9 cellular contexts compared by ENCODE assay signal in genomic region chr10:103449208-103450144, GRCh38. TPM values are rescaled to one million over a fixed set of nuclear protein-coding genes. Genes with fewer than 3 reads are reported as not detected.
DNase-seq lines count a peak whose midpoint lies in the region; ATAC-seq, FAIRE-seq and TF ChIP-seq lines count a peak whose summit lies in the region.
"Had no signal": no experiment of that assay in that cellular context is flagged by ENCODE, and none has a peak within 500 bp of the region (broad histone marks: within the 10 kb centered on the region; RNA-seq: fewer than 3 reads in every experiment).

No MANE protein-coding gene starts in this region.

- H3K4me3 Mint-ChIP-seq in activated T-cell treated with anti-CD3 and anti-CD28 coated beads, Interleukin-2, amount 50 U/mL, for 72 hours, result peak overlapping the region; percentile 16 to 27
- H3K4me3 Mint-ChIP-seq in astrocyte (ENCODE audit: unreplicated experiment), result no peak overlapping the region

- H3K9me3 Mint-ChIP-seq in activated T-cell treated with anti-CD3 and anti-CD28 coated beads, Interleukin-2, amount 50 U/mL, for 72 hours, result no peaks in the 10 kb centered on the region
- H3K9me3 Mint-ChIP-seq in astrocyte (ENCODE audit: unreplicated experiment), result peaks cover under 1% of the 10 kb centered on the region

- no peaks in the 10 kb centered on the region for H3K79me2 ChIP-seq in astrocyte (ENCODE audit: insufficient read depth, low read length)

- H3K27ac ChIP-seq in astrocyte (ENCODE audit: low read depth, low read length) (no peak overlapping the region), tibial artery (peak overlapping the region; percentile 93 to 97)

- ATAC-seq in activated T-cell treated with anti-CD3 and anti-CD28 coated beads, Interleukin-2, amount 50 U/mL, for 72 hours (replicated peaks in 1 of 2), result no peak
- ATAC-seq in GM18502 (IDR thresholded peaks at IDR 0.05; ENCODE audit: poor library complexity, unreplicated experiment), result no peak

- H3K9ac ChIP-seq in astrocyte (ENCODE audit: low read length) (no peak overlapping the region), mucosa of stomach (ENCODE audit: low read length) (peak overlapping the region; percentile 26)

- TF ChIP-seq CTCF in astrocyte (IDR thresholded peaks at IDR 0.05; ENCODE audit: insufficient read depth, low read depth, low read length) (no peak), tibial artery (IDR thresholded peaks at IDR 0.05) (no peak)

- no peak overlapping the region for H3K4me3 ChIP-seq in astrocyte (ENCODE audit: insufficient read depth, low read depth, low read length)
- no peak overlapping the region for H3K4me3 ChIP-seq in mucosa of stomach (ENCODE audit: low read length)
- H3K4me3 ChIP-seq in tibial artery, result peak overlapping the region; percentile 70 to 94

- peaks cover 7% of the 10 kb centered on the region for H3K36me3 ChIP-seq in astrocyte (ENCODE audit: insufficient read depth, low read length)
- H3K36me3 ChIP-seq in mucosa of stomach (ENCODE audit: control insufficient read depth, insufficient read depth, low read length), result peaks cover 4% of the 10 kb centered on the region
- peaks cover 41 to 54% (median 54%) of the 10 kb centered on the region in 3 donors for H3K36me3 ChIP-seq in tibial artery

- intact Hi-C loops in tibial artery (cut with DNase I; ENCODE audit: low total_unique reads), result no loop called here

- peak overlapping the region; percentile 3 for H3K27ac Mint-ChIP-seq in activated T-cell treated with anti-CD3 and anti-CD28 coated beads, Interleukin-2, amount 50 U/mL, for 72 hours
- peak overlapping the region; percentile 41 for H3K27ac Mint-ChIP-seq in astrocyte (ENCODE audit: unreplicated experiment)

- H2AFZ ChIP-seq in astrocyte (ENCODE audit: low read depth, low read length), result no peak overlapping the region

- H3K36me3 Mint-ChIP-seq in activated T-cell treated with anti-CD3 and anti-CD28 coated beads, Interleukin-2, amount 50 U/mL, for 72 hours (ENCODE audit: insufficient read depth in 2 of 2), result peaks cover 9 to 14% of the 10 kb centered on the region in 2 donors
- H3K36me3 Mint-ChIP-seq in astrocyte (ENCODE audit: low read depth, unreplicated experiment), result peaks cover 36% of the 10 kb centered on the region

- peaks cover 51% of the 10 kb centered on the region for H4K20me1 ChIP-seq in astrocyte (ENCODE audit: insufficient read depth, low read length)

- no peak for FAIRE-seq in astrocyte (lab: Jason Lieb, UNC)
- FAIRE-seq: RCC 7860 had no signal

- H3K9me3 ChIP-seq in astrocyte (ENCODE audit: insufficient read depth, low read depth, low read length) (no peaks in the 10 kb centered on the region), mucosa of stomach (ENCODE audit: control insufficient read depth, low read length) (no peaks in the 10 kb centered on the region), tibial artery (no peaks in the 10 kb centered on the region)

- H3K4me1 Mint-ChIP-seq in activated T-cell treated with anti-CD3 and anti-CD28 coated beads, Interleukin-2, amount 50 U/mL, for 72 hours (ENCODE audit: low read depth), result peaks cover 23% of the 10 kb centered on the region
- peaks cover 16% of the 10 kb centered on the region for H3K4me1 Mint-ChIP-seq in astrocyte (ENCODE audit: low read depth, unreplicated experiment)

- DNase-seq in activated T-cell treated with anti-CD3 and anti-CD28 coated beads, Interleukin-2, amount 50 U/mL, for 72 hours, result no peak
- DNase-seq in activated T-cell treated with anti-CD3 and anti-CD28 coated beads for 4 hours (no peak), astrocyte (ENCODE audit: low read depth) (no peak), tibial artery (peak in 1 of 2 donors; percentile 69), amygdala (lab: John Stamatoyannopoulos, UW) (no peak), NCI-H2196 (lab: John Stamatoyannopoulos, UW; ENCODE audit: unreplicated experiment) (no peak)

- H3K4me2 ChIP-seq in astrocyte (ENCODE audit: low read length), result no peak overlapping the region

- H3K4me1 ChIP-seq in astrocyte (ENCODE audit: insufficient read depth, low read length) (peaks cover 31% of the 10 kb centered on the region), mucosa of stomach (ENCODE audit: control insufficient read depth, insufficient read depth, low read length) (peaks cover 4% of the 10 kb centered on the region), tibial artery (peaks cover 9 to 72% (median 65%) of the 10 kb centered on the region in 4 donors)

- H3K27me3 ChIP-seq in astrocyte (ENCODE audit: insufficient read depth, low read length) (no peaks in the 10 kb centered on the region), mucosa of stomach (ENCODE audit: control insufficient read depth, insufficient read depth, low read length) (peaks cover 6% of the 10 kb centered on the region), tibial artery (no peaks in the 10 kb centered on the region)

- H3K27me3 Mint-ChIP-seq in activated T-cell treated with anti-CD3 and anti-CD28 coated beads, Interleukin-2, amount 50 U/mL, for 72 hours (ENCODE audit: low read depth), result no peaks in the 10 kb centered on the region
- peaks cover under 1% of the 10 kb centered on the region for H3K27me3 Mint-ChIP-seq in astrocyte (ENCODE audit: low read depth, unreplicated experiment)

RNA-seq across cellular contexts. Expression of gene CALHM2, which starts 2.7 kb away (rescaled TPM):
- 10 to 100 TPM; 11.6 to 18.8 TPM for total RNA-seq in activated T-cell treated with anti-CD3 and anti-CD28 coated beads, Interleukin-2, amount 50 U/mL, for 72 hours
- 1.2 and 1.4 TPM in 2 replicates for total RNA-seq in astrocyte

RNA-seq across cellular contexts. Expression of gene CALHM1, which starts 9.2 kb away (rescaled TPM):
- not detected for total RNA-seq in activated T-cell treated with anti-CD3 and anti-CD28 coated beads, Interleukin-2, amount 50 U/mL, for 72 hours
- not detected in 2 replicates for total RNA-seq in astrocyte

RNA-seq across cellular contexts. Expression of gene CALHM3, which starts 29.6 kb away (rescaled TPM):
- not detected for total RNA-seq in activated T-cell treated with anti-CD3 and anti-CD28 coated beads, Interleukin-2, amount 50 U/mL, for 72 hours
- total RNA-seq in astrocyte, result not detected in 2 replicates

RNA-seq across cellular contexts. Expression of gene NEURL1, which starts 44.0 kb away (rescaled TPM):
- 1 to 10 TPM; 2.5 to 3.5 TPM for total RNA-seq in activated T-cell treated with anti-CD3 and anti-CD28 coated beads, Interleukin-2, amount 50 U/mL, for 72 hours
- 1.4 and 1.5 TPM in 2 replicates for total RNA-seq in astrocyte

RNA-seq across cellular contexts. Expression of gene PDCD11, which starts 53.0 kb away (rescaled TPM):
- total RNA-seq in activated T-cell treated with anti-CD3 and anti-CD28 coated beads, Interleukin-2, amount 50 U/mL, for 72 hours, result 10 to 100 TPM; 41.2 to 54.0 TPM
- total RNA-seq in astrocyte, result 62.3 and 72.8 TPM in 2 replicates

Comparison
In these comparisons a context has a peak if more than half of its experiments do, and no peak if none do; other contexts are left out.
1. H3K4me3 ChIP-seq: peak in tibial artery (2 of 2); none in astrocyte (single experiment) and mucosa of stomach (single experiment).